In the genomic region with DNA sequence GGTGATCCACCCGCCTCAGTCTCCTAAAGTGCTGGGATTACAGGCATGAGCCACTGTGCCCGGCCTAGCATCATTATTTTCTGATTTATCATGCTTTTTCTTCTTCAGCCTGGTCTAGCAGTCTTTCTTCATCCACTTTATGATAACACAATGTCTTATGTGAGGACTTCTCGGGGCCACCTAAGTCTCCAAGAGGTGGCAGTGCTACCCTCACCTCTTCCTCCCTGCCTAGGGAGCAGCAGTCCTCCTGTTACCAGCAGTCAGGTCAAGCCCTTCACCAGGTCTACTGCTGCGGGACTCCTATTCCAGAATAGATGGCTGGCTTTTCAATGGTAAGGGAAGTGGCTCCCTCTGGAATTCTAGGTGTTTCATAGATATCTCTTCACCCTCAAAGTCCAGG, we compare ENCODE assay signal across 22 cellular contexts.
DNase-seq lines count a peak whose midpoint lies in the region; ATAC-seq and TF ChIP-seq lines count a peak whose summit lies in the region.
"Had no signal": no experiment of that assay in that cellular context is flagged by ENCODE, and none has a peak within 500 bp of the region (broad histone marks: within the 10 kb centered on the region; RNA-seq: fewer than 3 reads in every experiment).

No MANE protein-coding gene starts in this region.

- CTCF ChIA-PET in WTC11 (lab: Charles Lee) = no interaction called here

- no peaks in the 10 kb centered on the region for H3K9me3 Mint-ChIP-seq in WTC11
- H3K9me3 Mint-ChIP-seq: CD4-positive, alpha-beta T cell; HFFc6 had no signal

- DNase-seq in NCI-H146 (lab: John Stamatoyannopoulos, UW) (peak; percentile 16), NCI-H146 treated with DMSO at 0.1 percent for 48 hours (lab: John Stamatoyannopoulos, UW; ENCODE audit: unreplicated experiment) (no peak), LoVo (ENCODE audit: low spot score) (peak; percentile 34), WTC11 (ENCODE audit: low spot score) (no peak), EL (no peak), NCI-H446 treated with DMSO at 0.1 percent for 48 hours (lab: John Stamatoyannopoulos, UW) (no peak), NCI-H187 treated with DMSO at 0.1 percent for 48 hours (lab: John Stamatoyannopoulos, UW) (no peak)
- no peak for DNase-seq in effector CD4-positive, alpha-beta T cell
- DNase-seq: ACHN; CD4-positive, alpha-beta T cell; COR-L47; GDM1; H7; HFFc6; KBM-7; NCI-H1105 treated with DMSO at 0.1 percent for 48 hours; NCI-H1694 treated with DMSO at 0.1 percent for 48 hours; NCI-H446; NCI-H526 treated with DMSO at 0.1 percent for 48 hours; SIG-M5; SK-N-SH had no signal

- no peaks in the 10 kb centered on the region for H3K27me3 Mint-ChIP-seq in WTC11 (ENCODE audit: low read depth)
- H3K27me3 Mint-ChIP-seq: CD4-positive, alpha-beta T cell had no signal

- no peak overlapping the region for H3K4me3 Mint-ChIP-seq in WTC11
- H3K4me3 Mint-ChIP-seq: CD4-positive, alpha-beta T cell; HFFc6 had no signal

- no peak for TF ChIP-seq CTCF in WTC11 (IDR thresholded peaks at IDR 0.05)

- POLR2A ChIA-PET in WTC11 (lab: Charles Lee) = no interaction called here

- ATAC-seq in WTC11 = 0 out of 2 replicates have a peak, but pooled peaks have one; percentile 20
- ATAC-seq: HepG2 had no signal

- no peaks in the 10 kb centered on the region for H3K36me3 Mint-ChIP-seq in WTC11

- no peak overlapping the region for H3K27ac Mint-ChIP-seq in WTC11
- H3K27ac Mint-ChIP-seq: CD4-positive, alpha-beta T cell; HFFc6 had no signal

- H3K4me1 Mint-ChIP-seq in WTC11 = 0 out of 2 replicates have a peak, but pooled peaks cover 5% of the 10 kb centered on the region

TF ChIP-seq in WTC11, 78 proteins besides CTCF, POLR2A, EP300 and RAD21 (continues in another document):
- TF ChIP-seq ZNF317 (CRISPR knock-in tag; IDR thresholded peaks at IDR 0.05; ENCODE audit: borderline replicate concordance, low read depth) (no peak), TEAD1 (CRISPR knock-in tag; IDR thresholded peaks at IDR 0.05) (no peak), TEAD4 (CRISPR knock-in tag; IDR thresholded peaks at IDR 0.05) (no peak), TCF7 (CRISPR knock-in tag; IDR thresholded peaks at IDR 0.05; ENCODE audit: low read depth) (no peak), RELA (CRISPR knock-in tag; IDR thresholded peaks at IDR 0.05; ENCODE audit: borderline replicate concordance) (no peak), NR3C1 (CRISPR knock-in tag; conservative IDR thresholded peaks at IDR 0.05; ENCODE audit: low read depth) (no peak), SOX15 (CRISPR knock-in tag; IDR thresholded peaks at IDR 0.05) (no peak), ZNF232 (CRISPR knock-in tag; IDR thresholded peaks at IDR 0.05) (no peak)
- TF ChIP-seq, protein P1, sequence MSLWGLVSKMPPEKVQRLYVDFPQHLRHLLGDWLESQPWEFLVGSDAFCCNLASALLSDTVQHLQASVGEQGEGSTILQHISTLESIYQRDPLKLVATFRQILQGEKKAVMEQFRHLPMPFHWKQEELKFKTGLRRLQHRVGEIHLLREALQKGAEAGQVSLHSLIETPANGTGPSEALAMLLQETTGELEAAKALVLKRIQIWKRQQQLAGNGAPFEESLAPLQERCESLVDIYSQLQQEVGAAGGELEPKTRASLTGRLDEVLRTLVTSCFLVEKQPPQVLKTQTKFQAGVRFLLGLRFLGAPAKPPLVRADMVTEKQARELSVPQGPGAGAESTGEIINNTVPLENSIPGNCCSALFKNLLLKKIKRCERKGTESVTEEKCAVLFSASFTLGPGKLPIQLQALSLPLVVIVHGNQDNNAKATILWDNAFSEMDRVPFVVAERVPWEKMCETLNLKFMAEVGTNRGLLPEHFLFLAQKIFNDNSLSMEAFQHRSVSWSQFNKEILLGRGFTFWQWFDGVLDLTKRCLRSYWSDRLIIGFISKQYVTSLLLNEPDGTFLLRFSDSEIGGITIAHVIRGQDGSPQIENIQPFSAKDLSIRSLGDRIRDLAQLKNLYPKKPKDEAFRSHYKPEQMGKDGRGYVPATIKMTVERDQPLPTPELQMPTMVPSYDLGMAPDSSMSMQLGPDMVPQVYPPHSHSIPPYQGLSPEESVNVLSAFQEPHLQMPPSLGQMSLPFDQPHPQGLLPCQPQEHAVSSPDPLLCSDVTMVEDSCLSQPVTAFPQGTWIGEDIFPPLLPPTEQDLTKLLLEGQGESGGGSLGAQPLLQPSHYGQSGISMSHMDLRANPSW (CRISPR knock-in tag; conservative IDR thresholded peaks at IDR 0.05; ENCODE audit: low read depth) = no peak
- TF ChIP-seq, protein P2, sequence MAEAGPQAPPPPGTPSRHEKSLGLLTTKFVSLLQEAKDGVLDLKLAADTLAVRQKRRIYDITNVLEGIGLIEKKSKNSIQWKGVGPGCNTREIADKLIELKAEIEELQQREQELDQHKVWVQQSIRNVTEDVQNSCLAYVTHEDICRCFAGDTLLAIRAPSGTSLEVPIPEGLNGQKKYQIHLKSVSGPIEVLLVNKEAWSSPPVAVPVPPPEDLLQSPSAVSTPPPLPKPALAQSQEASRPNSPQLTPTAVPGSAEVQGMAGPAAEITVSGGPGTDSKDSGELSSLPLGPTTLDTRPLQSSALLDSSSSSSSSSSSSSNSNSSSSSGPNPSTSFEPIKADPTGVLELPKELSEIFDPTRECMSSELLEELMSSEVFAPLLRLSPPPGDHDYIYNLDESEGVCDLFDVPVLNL (CRISPR knock-in tag; IDR thresholded peaks at IDR 0.05; ENCODE audit: borderline replicate concordance, low read depth) = no peak
- TF ChIP-seq, protein P3, sequence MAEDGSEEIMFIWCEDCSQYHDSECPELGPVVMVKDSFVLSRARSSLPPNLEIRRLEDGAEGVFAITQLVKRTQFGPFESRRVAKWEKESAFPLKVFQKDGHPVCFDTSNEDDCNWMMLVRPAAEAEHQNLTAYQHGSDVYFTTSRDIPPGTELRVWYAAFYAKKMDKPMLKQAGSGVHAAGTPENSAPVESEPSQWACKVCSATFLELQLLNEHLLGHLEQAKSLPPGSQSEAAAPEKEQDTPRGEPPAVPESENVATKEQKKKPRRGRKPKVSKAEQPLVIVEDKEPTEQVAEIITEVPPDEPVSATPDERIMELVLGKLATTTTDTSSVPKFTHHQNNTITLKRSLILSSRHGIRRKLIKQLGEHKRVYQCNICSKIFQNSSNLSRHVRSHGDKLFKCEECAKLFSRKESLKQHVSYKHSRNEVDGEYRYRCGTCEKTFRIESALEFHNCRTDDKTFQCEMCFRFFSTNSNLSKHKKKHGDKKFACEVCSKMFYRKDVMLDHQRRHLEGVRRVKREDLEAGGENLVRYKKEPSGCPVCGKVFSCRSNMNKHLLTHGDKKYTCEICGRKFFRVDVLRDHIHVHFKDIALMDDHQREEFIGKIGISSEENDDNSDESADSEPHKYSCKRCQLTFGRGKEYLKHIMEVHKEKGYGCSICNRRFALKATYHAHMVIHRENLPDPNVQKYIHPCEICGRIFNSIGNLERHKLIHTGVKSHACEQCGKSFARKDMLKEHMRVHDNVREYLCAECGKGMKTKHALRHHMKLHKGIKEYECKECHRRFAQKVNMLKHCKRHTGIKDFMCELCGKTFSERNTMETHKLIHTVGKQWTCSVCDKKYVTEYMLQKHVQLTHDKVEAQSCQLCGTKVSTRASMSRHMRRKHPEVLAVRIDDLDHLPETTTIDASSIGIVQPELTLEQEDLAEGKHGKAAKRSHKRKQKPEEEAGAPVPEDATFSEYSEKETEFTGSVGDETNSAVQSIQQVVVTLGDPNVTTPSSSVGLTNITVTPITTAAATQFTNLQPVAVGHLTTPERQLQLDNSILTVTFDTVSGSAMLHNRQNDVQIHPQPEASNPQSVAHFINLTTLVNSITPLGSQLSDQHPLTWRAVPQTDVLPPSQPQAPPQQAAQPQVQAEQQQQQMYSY (CRISPR knock-in tag; IDR thresholded peaks at IDR 0.05) = no peak
- TF ChIP-seq, protein P4, sequence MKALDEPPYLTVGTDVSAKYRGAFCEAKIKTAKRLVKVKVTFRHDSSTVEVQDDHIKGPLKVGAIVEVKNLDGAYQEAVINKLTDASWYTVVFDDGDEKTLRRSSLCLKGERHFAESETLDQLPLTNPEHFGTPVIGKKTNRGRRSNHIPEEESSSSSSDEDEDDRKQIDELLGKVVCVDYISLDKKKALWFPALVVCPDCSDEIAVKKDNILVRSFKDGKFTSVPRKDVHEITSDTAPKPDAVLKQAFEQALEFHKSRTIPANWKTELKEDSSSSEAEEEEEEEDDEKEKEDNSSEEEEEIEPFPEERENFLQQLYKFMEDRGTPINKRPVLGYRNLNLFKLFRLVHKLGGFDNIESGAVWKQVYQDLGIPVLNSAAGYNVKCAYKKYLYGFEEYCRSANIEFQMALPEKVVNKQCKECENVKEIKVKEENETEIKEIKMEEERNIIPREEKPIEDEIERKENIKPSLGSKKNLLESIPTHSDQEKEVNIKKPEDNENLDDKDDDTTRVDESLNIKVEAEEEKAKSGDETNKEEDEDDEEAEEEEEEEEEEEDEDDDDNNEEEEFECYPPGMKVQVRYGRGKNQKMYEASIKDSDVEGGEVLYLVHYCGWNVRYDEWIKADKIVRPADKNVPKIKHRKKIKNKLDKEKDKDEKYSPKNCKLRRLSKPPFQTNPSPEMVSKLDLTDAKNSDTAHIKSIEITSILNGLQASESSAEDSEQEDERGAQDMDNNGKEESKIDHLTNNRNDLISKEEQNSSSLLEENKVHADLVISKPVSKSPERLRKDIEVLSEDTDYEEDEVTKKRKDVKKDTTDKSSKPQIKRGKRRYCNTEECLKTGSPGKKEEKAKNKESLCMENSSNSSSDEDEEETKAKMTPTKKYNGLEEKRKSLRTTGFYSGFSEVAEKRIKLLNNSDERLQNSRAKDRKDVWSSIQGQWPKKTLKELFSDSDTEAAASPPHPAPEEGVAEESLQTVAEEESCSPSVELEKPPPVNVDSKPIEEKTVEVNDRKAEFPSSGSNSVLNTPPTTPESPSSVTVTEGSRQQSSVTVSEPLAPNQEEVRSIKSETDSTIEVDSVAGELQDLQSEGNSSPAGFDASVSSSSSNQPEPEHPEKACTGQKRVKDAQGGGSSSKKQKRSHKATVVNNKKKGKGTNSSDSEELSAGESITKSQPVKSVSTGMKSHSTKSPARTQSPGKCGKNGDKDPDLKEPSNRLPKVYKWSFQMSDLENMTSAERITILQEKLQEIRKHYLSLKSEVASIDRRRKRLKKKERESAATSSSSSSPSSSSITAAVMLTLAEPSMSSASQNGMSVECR (CRISPR knock-in tag; IDR thresholded peaks at IDR 0.05; ENCODE audit: borderline replicate concordance) = no peak
- TF ChIP-seq, protein P5, sequence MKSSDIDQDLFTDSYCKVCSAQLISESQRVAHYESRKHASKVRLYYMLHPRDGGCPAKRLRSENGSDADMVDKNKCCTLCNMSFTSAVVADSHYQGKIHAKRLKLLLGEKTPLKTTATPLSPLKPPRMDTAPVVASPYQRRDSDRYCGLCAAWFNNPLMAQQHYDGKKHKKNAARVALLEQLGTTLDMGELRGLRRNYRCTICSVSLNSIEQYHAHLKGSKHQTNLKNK (CRISPR knock-in tag; IDR thresholded peaks at IDR 0.05) = no peak

Comparison
In these comparisons a context has a peak if more than half of its experiments do, and no peak if none do; other contexts are left out.
1. DNase-seq: peak in NCI-H146 (single experiment) and LoVo (single experiment); none in NCI-H146 treated with DMSO at 0.1 percent for 48 hours (single experiment), WTC11 (single experiment), EL (single experiment), NCI-H446 treated with DMSO at 0.1 percent for 48 hours (single experiment), NCI-H187 treated with DMSO at 0.1 percent for 48 hours (single experiment) and effector CD4-positive, alpha-beta T cell (single experiment).